Comparison of ENCODE assay signal across 8 cellular contexts in the genomic region with DNA sequence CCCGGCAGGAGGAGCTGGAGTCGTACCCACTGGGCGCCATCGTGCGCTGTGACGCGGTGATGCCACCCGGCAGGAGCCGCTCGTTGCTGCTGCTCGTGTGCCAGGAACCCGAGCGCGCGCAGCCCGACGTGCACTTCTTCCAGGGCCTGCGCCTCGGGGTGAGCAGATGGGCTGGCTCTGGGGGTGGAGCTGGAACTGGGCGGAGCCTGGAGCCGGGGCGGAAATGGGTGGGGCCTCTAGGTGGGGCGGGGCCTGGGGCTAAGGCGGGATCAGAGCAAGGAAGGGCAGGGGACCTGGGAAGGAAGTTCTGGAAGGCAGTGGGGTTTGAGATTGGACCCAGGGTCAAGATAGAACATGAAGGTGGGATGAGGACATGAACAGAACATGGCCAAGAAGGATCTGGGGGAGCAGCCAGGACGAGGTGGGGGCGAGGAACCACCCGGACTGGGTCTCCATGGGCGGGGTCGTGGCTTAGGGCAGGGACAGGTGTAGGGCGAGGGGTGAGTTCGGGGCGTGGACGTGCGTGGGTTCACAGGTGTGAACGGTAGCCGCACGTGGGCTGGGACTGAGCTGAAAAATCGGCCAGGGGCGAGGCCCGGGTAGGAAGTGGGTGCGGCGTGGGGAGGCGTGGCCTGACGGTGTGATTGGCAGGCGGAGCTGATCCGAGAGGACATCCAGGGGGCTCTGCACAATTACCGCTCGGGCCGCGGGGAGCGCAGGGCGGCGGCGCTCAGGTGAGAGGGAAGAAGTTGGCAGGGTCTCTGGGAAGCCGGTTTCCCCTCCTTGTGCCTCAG. TPM values are rescaled to one million over a fixed set of nuclear protein-coding genes. Genes with fewer than 3 reads are reported as not detected.
DNase-seq lines count a peak whose midpoint lies in the region; ATAC-seq, FAIRE-seq and TF ChIP-seq lines count a peak whose summit lies in the region.

No MANE protein-coding gene starts in this region.

- DNase-seq in GM10248 (ENCODE audit: extremely low spot score) (peak; percentile 79), NCI-H1092 treated with DMSO at 0.1 percent for 48 hours (lab: John Stamatoyannopoulos, UW) (peak; percentile 55), T-helper 2 cell (peak in 4 of 5 experiments; percentile 35 to 82 (median 44)), K562 (ENCODE audit: extremely low read depth in 1 of 4, low spot score in 3 of 4) (peak; percentile 93 to 98 (median 96)), iPS-NIHi11 (ENCODE audit: low spot score) (peak; percentile 88), SKM-1 (lab: John Stamatoyannopoulos, UW; ENCODE audit: unreplicated experiment) (no peak), T-helper 9 cell (no peak)
- DNase-seq in stimulated activated CD4-positive, alpha-beta T cell treated with anti-CD3 and anti-CD28 coated beads, Interleukin-1b, Interleukin-23, amount 100 ng/mL, for 4 hours (ENCODE audit: low read depth in 2 of 2): peak; percentile 32 to 55

- H3K9me3 ChIP-seq in K562 (replicated peaks; ENCODE audit: control insufficient read depth, insufficient read depth, low read depth, low read length): no peaks in the 10 kb centered on the region

- H3K9me1 ChIP-seq in K562 (ENCODE audit: control insufficient read depth, insufficient read depth, low read length): no peaks in the 10 kb centered on the region

- TF ChIP-seq EP300 in K562 (IDR thresholded peaks at IDR 0.05; ENCODE audit: low read length): no peak

- in situ Hi-C loops in K562 (cut with MboI): no loop called here

- peak overlapping the region; percentile 99 for H3K27ac ChIP-seq in K562 (ENCODE audit: extremely low read depth, low read depth, low read length)

- peak; percentile 87 for TF ChIP-seq POLR2A in K562 (conservative IDR thresholded peaks at IDR 0.05)

- POLR2A ChIA-PET in GM10248 (lab: Yijun Ruan, JAX): interaction anchor here (0.6 to 0.8 kb wide), 2 partner anchors 322 to 713 kb away, joined by 3 to 6 read pairs; no protein-coding TSS in a partner anchor
- POLR2A ChIA-PET in K562 (lab: Yijun Ruan, JAX): interaction anchor here (0.5 to 2.4 kb wide), 12 partner anchors 9 to 317 kb away, joined by 3 to 32 read pairs (median 4); a partner anchor contains a TSS

- ATAC-seq in K562: peak; percentile 91

- H3K4me3 ChIP-seq in K562: peak overlapping the region; percentile 86

- H3K36me3 ChIP-seq in K562 (ENCODE audit: control insufficient read depth, insufficient read depth, low read length): peaks cover 7% of the 10 kb centered on the region; the same call in 1 of the 3 replicates

- under 1% methylated on average over 54 of the region's 55 CpGs for WGBS in K562 (ENCODE audit: insufficient coverage, low coverage, missing lambda C conversion rate)

- CTCF ChIA-PET in GM10248 (lab: Yijun Ruan, JAX) (interaction anchor here (1.1 to 1.8 kb wide), 2 partner anchors 8 to 18 kb away, joined by 5 to 8 read pairs; a partner anchor contains a TSS), K562 (lab: Yijun Ruan, JAX; ENCODE audit: low intra/inter-chr PET ratio) (no interaction called here)

- H3K4me1 ChIP-seq in K562 (replicated peaks in 1 of 2; ENCODE audit: control insufficient read depth in 2 of 2, insufficient read depth in 2 of 2, low read length in 2 of 2): peaks cover 0 to 55% of the 10 kb centered on the region in 2 experiments; a peak in 3 of 5 replicates

- intact Hi-C loops in K562 (cut with micrococcal nuclease): loop anchor here (10.0 kb wide), 1 partner anchor 334 kb away; no protein-coding TSS in a partner anchor

- H4K20me1 ChIP-seq in K562 (replicated peaks; ENCODE audit: control insufficient read depth, insufficient read depth, low read length): no peaks in the 10 kb centered on the region

- peak overlapping the region; percentile 93 for H2AFZ ChIP-seq in K562 (ENCODE audit: low read depth, low read length)

- TF ChIP-seq RAD21 in K562 (CRISPR knock-in tag; conservative IDR thresholded peaks at IDR 0.05 in 1 of 2, IDR thresholded peaks at IDR 0.05 in 1 of 2): no peak

- no peak for TF ChIP-seq CTCF in GM10248 (IDR thresholded peaks at IDR 0.05; ENCODE audit: control extremely low read depth, extremely low read depth, low read depth, missing control alignments)
- peak in 1 of 3 experiments; percentile 12; a peak in 1 of 6 replicates for TF ChIP-seq CTCF in K562 (IDR thresholded peaks at IDR 0.05 in 2 of 3, conservative IDR thresholded peaks at IDR 0.05 in 1 of 3; ENCODE audit: insufficient read depth in 2 of 3, low read depth in 1 of 3, low read length in 3 of 3)

- no peaks in the 10 kb centered on the region for H3K27me3 ChIP-seq in K562 (ENCODE audit: control insufficient read depth in 2 of 2, insufficient read depth in 2 of 2, low read length in 2 of 2)

- FAIRE-seq in K562 (lab: Jason Lieb, UNC): peak; percentile 93

- peaks cover 7% of the 10 kb centered on the region; the same call in 2 of the 3 replicates for H3K79me2 ChIP-seq in K562 (ENCODE audit: control insufficient read depth, insufficient read depth, low read length)

- peak overlapping the region; percentile 98 for H3K4me2 ChIP-seq in K562 (ENCODE audit: insufficient read depth, low read length)

- BruUV-seq in K562 (replicated peaks; lab: Mats Ljungman, UMichigan): TSS peak; percentile 83

- peak overlapping the region; percentile 92 to 95 for H3K9ac ChIP-seq in K562 (ENCODE audit: insufficient read depth in 1 of 2, low read depth in 2 of 2, low read length in 2 of 2)

RNA-seq across cellular contexts. Expression of a gene that starts 4.6 kb away (rescaled TPM):
- 21.2 and 53.9 TPM in 2 replicates for total RNA-seq in K562 (2011; cell fraction: chromatin; rRNA removed; ENCODE audit: low replicate concordance)
- 25.4 and 29.5 TPM in 2 replicates for total RNA-seq in K562 (2011; cell fraction: nucleolus; rRNA removed)
- total RNA-seq in K562 (2011; cell fraction: nucleoplasm; rRNA removed): 24.6 and 30.8 TPM in 2 replicates
- 18.1 and 21.3 TPM in 2 replicates for total RNA-seq in K562 (2014; rRNA removed)
- 6.8 and 8.0 TPM in 2 replicates for total RNA-seq in K562 (2014; rRNA removed; fragmentation: Illumina TruSeq; extraction: Trizol)
- 9.6 and 11.5 TPM in 2 replicates for total RNA-seq in K562 (2015; rRNA removed; fragmentation: Illumina TruSeq; extraction: Trizol)
- total RNA-seq in K562 (2021): 17.3 and 18.9 TPM in 2 replicates
- 11.9 and 13.2 TPM in 2 replicates for polyA plus RNA-seq in K562 (2011; rRNA removed)
- polyA plus RNA-seq in K562 (2011; cell fraction: cytosol; rRNA removed): 9.1 and 15.2 TPM in 2 replicates
- polyA plus RNA-seq in K562 (2011; cell fraction: nucleus; rRNA removed): 39.1 and 62.6 TPM in 2 replicates
- polyA plus RNA-seq in K562 (2012): 22.7 and 23.7 TPM in 2 replicates
- 13.5 and 14.0 TPM in 2 replicates for polyA plus RNA-seq in K562 (2014; fragmentation: Illumina TruSeq; extraction: Trizol)
- under 1 TPM; 0.35 to 0.59 TPM for polyA plus RNA-seq in K562 (2014; fragmentation: Nextera tagmentation; extraction: Ambion mirVana)
- polyA plus RNA-seq in K562 (2014; rRNA removed): 15.9 and 22.1 TPM in 2 replicates
- polyA minus RNA-seq in K562 (2011; rRNA and poly(A)+ RNA removed): 3.1 and 7.7 TPM in 2 replicates
- 5.2 and 6.4 TPM in 2 replicates for polyA minus RNA-seq in K562 (2011; cell fraction: cytosol; rRNA and poly(A)+ RNA removed)
- 10.0 and 12.8 TPM in 2 replicates for polyA minus RNA-seq in K562 (2011; cell fraction: nucleus; rRNA and poly(A)+ RNA removed)

RNA-seq across cellular contexts. Expression of a gene that starts 17.4 kb away (rescaled TPM):
- total RNA-seq in K562 (2011; cell fraction: chromatin; rRNA removed; ENCODE audit: low replicate concordance): 86.2 and 226 TPM in 2 replicates
- 132 and 156 TPM in 2 replicates for total RNA-seq in K562 (2011; cell fraction: nucleolus; rRNA removed)
- total RNA-seq in K562 (2011; cell fraction: nucleoplasm; rRNA removed): 101 and 114 TPM in 2 replicates
- total RNA-seq in K562 (2014; rRNA removed): 63.2 and 78.7 TPM in 2 replicates
- 25.8 and 29.2 TPM in 2 replicates for total RNA-seq in K562 (2014; rRNA removed; fragmentation: Illumina TruSeq; extraction: Trizol)
- total RNA-seq in K562 (2015; rRNA removed; fragmentation: Illumina TruSeq; extraction: Trizol): 41.9 and 43.3 TPM in 2 replicates
- total RNA-seq in K562 (2021): 65.7 and 70.3 TPM in 2 replicates
- 23.3 and 28.6 TPM in 2 replicates for polyA plus RNA-seq in K562 (2011; rRNA removed)
- 19.8 and 50.7 TPM in 2 replicates for polyA plus RNA-seq in K562 (2011; cell fraction: cytosol; rRNA removed)
- polyA plus RNA-seq in K562 (2011; cell fraction: nucleus; rRNA removed): 75.3 and 114 TPM in 2 replicates
- polyA plus RNA-seq in K562 (2012): 36.1 and 51.9 TPM in 2 replicates
- polyA plus RNA-seq in K562 (2014; fragmentation: Illumina TruSeq; extraction: Trizol): 39.5 and 44.9 TPM in 2 replicates
- polyA plus RNA-seq in K562 (2014; fragmentation: Nextera tagmentation; extraction: Ambion mirVana): 1 to 10 TPM; 7.5 to 9.8 TPM
- polyA plus RNA-seq in K562 (2014; rRNA removed): 51.2 and 53.8 TPM in 2 replicates
- polyA minus RNA-seq in K562 (2011; rRNA and poly(A)+ RNA removed): 19.9 and 43.3 TPM in 2 replicates
- 18.3 and 33.0 TPM in 2 replicates for polyA minus RNA-seq in K562 (2011; cell fraction: cytosol; rRNA and poly(A)+ RNA removed)
- 32.5 and 38.9 TPM in 2 replicates for polyA minus RNA-seq in K562 (2011; cell fraction: nucleus; rRNA and poly(A)+ RNA removed)

RNA-seq across cellular contexts. Expression of a gene that starts 37.1 kb away (rescaled TPM):
- 103 and 282 TPM in 2 replicates for total RNA-seq in K562 (2011; cell fraction: chromatin; rRNA removed; ENCODE audit: low replicate concordance)
- 185 and 189 TPM in 2 replicates for total RNA-seq in K562 (2011; cell fraction: nucleolus; rRNA removed)
- 126 and 131 TPM in 2 replicates for total RNA-seq in K562 (2011; cell fraction: nucleoplasm; rRNA removed)
- total RNA-seq in K562 (2014; rRNA removed) (93.5 and 119 TPM in 2 replicates), K562 (2014; rRNA removed; fragmentation: Illumina TruSeq; extraction: Trizol) (16.3 and 21.9 TPM in 2 replicates), K562 (2015; rRNA removed; fragmentation: Illumina TruSeq; extraction: Trizol) (54.1 and 54.3 TPM in 2 replicates), K562 (2021) (89.7 and 110 TPM in 2 replicates)
- polyA plus RNA-seq in K562 (2011; rRNA removed) (31.6 and 39.7 TPM in 2 replicates), K562 (2014; fragmentation: Illumina TruSeq; extraction: Trizol) (33.7 and 54.3 TPM in 2 replicates), K562 (2014; fragmentation: Nextera tagmentation; extraction: Ambion mirVana) (1 to 10 TPM; 1.8 to 2.7 TPM), K562 (2014; rRNA removed) (125 and 136 TPM in 2 replicates)
- polyA plus RNA-seq in K562 (2011; cell fraction: cytosol; rRNA removed): 21.4 and 48.7 TPM in 2 replicates
- 238 and 450 TPM in 2 replicates for polyA plus RNA-seq in K562 (2011; cell fraction: nucleus; rRNA removed)
- polyA plus RNA-seq in K562 (2012): 76.7 and 102 TPM in 2 replicates
- 5.9 and 7.7 TPM in 2 replicates for polyA minus RNA-seq in K562 (2011; rRNA and poly(A)+ RNA removed)
- 15.9 and 20.8 TPM in 2 replicates for polyA minus RNA-seq in K562 (2011; cell fraction: cytosol; rRNA and poly(A)+ RNA removed)
- polyA minus RNA-seq in K562 (2011; cell fraction: nucleus; rRNA and poly(A)+ RNA removed): 53.1 and 57.2 TPM in 2 replicates

RNA-seq across cellular contexts. Expression of a gene that starts 42.3 kb away (rescaled TPM):
- 21.2 and 44.5 TPM in 2 replicates for total RNA-seq in K562 (2011; cell fraction: chromatin; rRNA removed; ENCODE audit: low replicate concordance)
- total RNA-seq in K562 (2011; cell fraction: nucleolus; rRNA removed): 22.6 and 39.5 TPM in 2 replicates
- total RNA-seq in K562 (2011; cell fraction: nucleoplasm; rRNA removed): 29.0 and 50.9 TPM in 2 replicates
- 9.7 and 14.7 TPM in 2 replicates for total RNA-seq in K562 (2014; rRNA removed)
- total RNA-seq in K562 (2014; rRNA removed; fragmentation: Illumina TruSeq; extraction: Trizol): 5.7 and 7.3 TPM in 2 replicates
- total RNA-seq in K562 (2015; rRNA removed; fragmentation: Illumina TruSeq; extraction: Trizol): 3.1 and 3.2 TPM in 2 replicates
- 13.8 and 21.1 TPM in 2 replicates for total RNA-seq in K562 (2021)
- polyA plus RNA-seq in K562 (2011; rRNA removed): 4.6 and 15.8 TPM in 2 replicates
- 4.3 and 28.1 TPM in 2 replicates for polyA plus RNA-seq in K562 (2011; cell fraction: cytosol; rRNA removed)
- 3.8 and 33.4 TPM in 2 replicates for polyA plus RNA-seq in K562 (2011; cell fraction: nucleus; rRNA removed)
- 6.4 and 10.7 TPM in 2 replicates for polyA plus RNA-seq in K562 (2012)
- polyA plus RNA-seq in K562 (2014; fragmentation: Illumina TruSeq; extraction: Trizol): 19.6 and 26.5 TPM in 2 replicates
- 1 to 10 TPM; 5.4 to 5.7 TPM for polyA plus RNA-seq in K562 (2014; fragmentation: Nextera tagmentation; extraction: Ambion mirVana)
- 12.4 and 17.5 TPM in 2 replicates for polyA plus RNA-seq in K562 (2014; rRNA removed)
- polyA minus RNA-seq in K562 (2011; rRNA and poly(A)+ RNA removed): 1.9 and 8.0 TPM in 2 replicates
- 3.7 and 9.2 TPM in 2 replicates for polyA minus RNA-seq in K562 (2011; cell fraction: cytosol; rRNA and poly(A)+ RNA removed)
- polyA minus RNA-seq in K562 (2011; cell fraction: nucleus; rRNA and poly(A)+ RNA removed): 1.9 and 6.6 TPM in 2 replicates

Comparison
In these comparisons a context has a peak if more than half of its experiments do, and no peak if none do; other contexts are left out.
1. DNase-seq: peak in GM10248 (single experiment), NCI-H1092 treated with DMSO at 0.1 percent for 48 hours (single experiment), T-helper 2 cell (4 of 5), K562 (4 of 4), iPS-NIHi11 (single experiment) and stimulated activated CD4-positive, alpha-beta T cell treated with anti-CD3 and anti-CD28 coated beads, Interleukin-1b, Interleukin-23, amount 100 ng/mL, for 4 hours (2 of 2); none in SKM-1 (single experiment) and T-helper 9 cell (single experiment).